9 cellular contexts compared by ENCODE assay signal in genomic region chr1:235411489-235412486, GRCh38. TPM values are rescaled to one million over a fixed set of nuclear protein-coding genes. Genes with fewer than 3 reads are reported as not detected.
DNase-seq lines count a peak whose midpoint lies in the region; ATAC-seq and TF ChIP-seq lines count a peak whose summit lies in the region.
"Had no signal": no experiment of that assay in that cellular context is flagged by ENCODE, and none has a peak within 500 bp of the region (broad histone marks: within the 10 kb centered on the region; RNA-seq: fewer than 3 reads in every experiment).

No MANE protein-coding gene starts in this region.

- H3K4me2 ChIP-seq in GM23248 (ENCODE audit: unreplicated experiment) (no peak overlapping the region), SK-N-SH (no peak overlapping the region)
- H3K4me2 ChIP-seq: hepatocyte had no signal

- POLR2A ChIA-PET in SK-N-SH (lab: Yijun Ruan, JAX), result no interaction called here
- POLR2A ChIA-PET in A673 (lab: Charles Lee; ENCODE audit: low non-redundant PET), result no interaction called here

- whole genome bisulfite sequencing in GM23248 (ENCODE audit: low coverage in 1 of 2, low lambda C conversion rate in 2 of 2, missing lambda C conversion rate in 2 of 2), 2 experiments, result 71 to 77% methylated on average over 5 of the region's 5 CpGs
- WGBS in SK-N-SH (ENCODE audit: low lambda C conversion rate), result 74% methylated on average over 5 of the region's 5 CpGs

- no peak overlapping the region for H3K9ac ChIP-seq in GM23248
- H3K9ac ChIP-seq in SK-N-SH, result no peak overlapping the region

- no peaks in the 10 kb centered on the region for H3K27me3 ChIP-seq in GM23248 (replicated peaks; ENCODE audit: insufficient read depth)
- H3K27me3 ChIP-seq in SK-N-SH (ENCODE audit: insufficient read depth), result no peaks in the 10 kb centered on the region
- H3K27me3 ChIP-seq in A673 (replicated peaks; ENCODE audit: insufficient read depth, low read depth, low read length, poor library complexity), result no peaks in the 10 kb centered on the region
- H3K27me3 ChIP-seq: hepatocyte had no signal

- TF ChIP-seq EP300 in SK-N-SH (IDR thresholded peaks at IDR 0.05; ENCODE audit: borderline replicate concordance in 1 of 2, low read depth in 1 of 2, low read length in 1 of 2), result no peak

- H3K79me2 ChIP-seq in GM23248 (ENCODE audit: insufficient read depth), result peaks cover 66% of the 10 kb centered on the region
- H3K79me2 ChIP-seq in SK-N-SH (ENCODE audit: insufficient read depth), result peaks cover 37% of the 10 kb centered on the region

- H2AFZ ChIP-seq in GM23248, result no peak overlapping the region
- H2AFZ ChIP-seq in SK-N-SH (ENCODE audit: low read depth), result no peak overlapping the region
- H2AFZ ChIP-seq: hepatocyte had no signal

- peak; percentile 85 for ATAC-seq in left colon
- ATAC-seq in GM21529 (IDR thresholded peaks at IDR 0.05; ENCODE audit: unreplicated experiment), result no peak
- ATAC-seq in GM19463 (IDR thresholded peaks at IDR 0.05; ENCODE audit: unreplicated experiment), result no peak
- no peak for ATAC-seq in HG02798 (IDR thresholded peaks at IDR 0.05; ENCODE audit: poor library complexity, unreplicated experiment)

- DNase-seq in GM23248 (peak; percentile 44), SK-N-SH (no peak), left colon (peak; percentile 25 to 51), A673 (ENCODE audit: low spot score) (no peak)

- no peak overlapping the region for H3K4me3 ChIP-seq in GM23248
- H3K4me3 ChIP-seq in SK-N-SH (ENCODE audit: low read depth in 2 of 2, low read length in 1 of 2), result no peak overlapping the region
- H3K4me3 ChIP-seq in A673 (ENCODE audit: low read depth, low read length, poor library complexity, severe bottlenecking), result no peak overlapping the region
- H3K4me3 ChIP-seq: hepatocyte had no signal

- H3K9me2 ChIP-seq in GM23248 (ENCODE audit: insufficient read depth), result no peaks in the 10 kb centered on the region
- no peaks in the 10 kb centered on the region for H3K9me2 ChIP-seq in SK-N-SH

- H3K9me3 ChIP-seq in GM23248 (ENCODE audit: low read depth) (no peaks in the 10 kb centered on the region), SK-N-SH (no peaks in the 10 kb centered on the region), A673 (ENCODE audit: low read depth, low read length, poor library complexity, severe bottlenecking) (no peaks in the 10 kb centered on the region)

- peaks cover 15% of the 10 kb centered on the region for H3F3A ChIP-seq in GM23248 (ENCODE audit: insufficient read depth)
- peaks cover 29% of the 10 kb centered on the region for H3F3A ChIP-seq in SK-N-SH (replicated peaks; ENCODE audit: insufficient read depth)

- no TSS peak for BruUV-seq in A673 (replicated peaks; lab: Mats Ljungman, UMichigan)

- in situ Hi-C loops in GM23248 (cut with MboI), result loop anchor here (10.0 kb wide), 1 partner anchor 177 kb away; no protein-coding TSS in a partner anchor

- TF ChIP-seq RAD21 in SK-N-SH (IDR thresholded peaks at IDR 0.05; ENCODE audit: low read length), result no peak

- H4K20me1 ChIP-seq in GM23248 (ENCODE audit: insufficient read depth) (no peaks in the 10 kb centered on the region), SK-N-SH (ENCODE audit: insufficient read depth) (peaks cover 2% of the 10 kb centered on the region; the same call in 1 of the 2 replicates)

- H3K27ac ChIP-seq in C4-2B (peak overlapping the region; percentile 61), GM23248 (no peak overlapping the region), SK-N-SH (ENCODE audit: low read depth in 2 of 2, low read length in 1 of 2) (peak overlapping the region; percentile 0 to 30; a peak in 1 of 4 replicates), A673 (ENCODE audit: low read depth, low read length, poor library complexity, severe bottlenecking) (no peak overlapping the region)
- H3K27ac ChIP-seq: hepatocyte had no signal

- CTCF ChIA-PET in SK-N-SH (lab: Yijun Ruan, JAX), result interaction anchor here (1.1 to 1.2 kb wide), 2 partner anchors 14 to 169 kb away, joined by 3 read pairs; no protein-coding TSS in a partner anchor
- CTCF ChIA-PET in A673 (lab: Charles Lee), result no interaction called here

- TF ChIP-seq CTCF in C4-2B (conservative IDR thresholded peaks at IDR 0.05) (no peak), SK-N-SH (IDR thresholded peaks at IDR 0.05) (no peak), A673 (conservative IDR thresholded peaks at IDR 0.05; ENCODE audit: low read depth, low read length) (no peak)

- intact Hi-C loops in left colon (cut with DNase I, micrococcal nuclease), result loop anchor here in 1 of 2 donors (10.0 kb wide), 1 partner anchor 307 kb away; no protein-coding TSS in a partner anchor
- intact Hi-C loops in A673 (cut with micrococcal nuclease; ENCODE audit: unreplicated experiment), result loop anchor here (10.0 kb wide), 1 partner anchor 1297 kb away; no protein-coding TSS in a partner anchor

- H3K4me1 ChIP-seq in GM23248 (ENCODE audit: insufficient read depth), result peaks cover 4% of the 10 kb centered on the region
- H3K4me1 ChIP-seq in SK-N-SH (ENCODE audit: control insufficient read depth in 1 of 2, insufficient read depth in 2 of 2, low read depth in 1 of 2, low read length in 1 of 2), result peaks cover 0 to 4% of the 10 kb centered on the region in 2 experiments; a peak in 2 of 4 replicates
- no peaks in the 10 kb centered on the region for H3K4me1 ChIP-seq in A673 (ENCODE audit: insufficient read depth, low read length, poor library complexity, severe bottlenecking)

- H3K36me3 ChIP-seq in GM23248 (ENCODE audit: low read depth) (peaks cover 7% of the 10 kb centered on the region), SK-N-SH (replicated peaks in 1 of 2; ENCODE audit: control insufficient read depth in 1 of 2, insufficient read depth in 2 of 2, low read length in 1 of 2) (peaks cover 6 to 7% of the 10 kb centered on the region in 2 experiments), A673 (ENCODE audit: insufficient read depth, low read length, poor library complexity, severe bottlenecking) (no peaks in the 10 kb centered on the region)

TF ChIP-seq in SK-N-SH, 30 proteins besides CTCF, POLR2A, EP300 and RAD21 (continues in another document):
- TF ChIP-seq FOXM1 (IDR thresholded peaks at IDR 0.05; ENCODE audit: low read depth) (no peak), EZH2phosphoT487 (IDR thresholded peaks at IDR 0.05; ENCODE audit: borderline replicate concordance, low read depth) (no peak), POLR2AphosphoS5 (IDR thresholded peaks at IDR 0.05; ENCODE audit: low read depth, low read length) (no peak), JUND (IDR thresholded peaks at IDR 0.05) (no peak), TCF12 (IDR thresholded peaks at IDR 0.05) (no peak), ZBTB33 (IDR thresholded peaks at IDR 0.05; ENCODE audit: borderline replicate concordance, low read depth) (no peak), IRF3 (IDR thresholded peaks at IDR 0.05; ENCODE audit: low read depth, low read length) (no peak), TAF1 (IDR thresholded peaks at IDR 0.05; ENCODE audit: borderline replicate concordance, low read depth, low read length) (no peak), RCOR1 (IDR thresholded peaks at IDR 0.05; ENCODE audit: low read length) (no peak), GABPA (IDR thresholded peaks at IDR 0.05; ENCODE audit: low read depth) (no peak), SIN3A (IDR thresholded peaks at IDR 0.05; ENCODE audit: borderline replicate concordance, low read depth, low read length) (no peak), FOXJ3 (CRISPR knock-in tag; IDR thresholded peaks at IDR 0.05) (no peak), YY1 (IDR thresholded peaks at IDR 0.05; ENCODE audit: low read depth) (no peak), MXI1 (IDR thresholded peaks at IDR 0.05; ENCODE audit: low read depth, low read length) (no peak), NRF1 (IDR thresholded peaks at IDR 0.05; ENCODE audit: low read depth, low read length) (no peak)

RNA-seq across cellular contexts. Expression of gene TBCE, which starts 44.6 kb away (rescaled TPM):
- total RNA-seq in GM23248 (2014; rRNA removed; shearing (Covaris generic)), result 23.3 and 24.4 TPM in 2 replicates
- polyA plus RNA-seq in GM23248 (2016; fragmentation: Nextera tagmentation; extraction: Ambion mirVana), result 33.8 and 35.3 TPM in 2 replicates
- polyA plus RNA-seq in SK-N-SH (2012; rRNA removed), result 18.3 and 26.2 TPM in 2 replicates
- 24.7 and 29.8 TPM in 2 replicates for polyA plus RNA-seq in SK-N-SH (2012; cell fraction: cytosol; rRNA removed)
- 24.9 and 42.8 TPM in 2 replicates for polyA plus RNA-seq in SK-N-SH (2012; cell fraction: nucleus; rRNA removed)
- 10 to 100 TPM; 19.2 to 26.4 TPM for total RNA-seq in left colon
- total RNA-seq in A673 (2021), result 22.1 and 26.3 TPM in 2 replicates

Comparison
In these comparisons a context has a peak if more than half of its experiments do, and no peak if none do; other contexts are left out.
1. H3K27ac ChIP-seq: peak in C4-2B (single experiment) and SK-N-SH (2 of 2); none in GM23248 (single experiment) and A673 (single experiment).
2. DNase-seq: peak in GM23248 (single experiment) and left colon (2 of 2); none in SK-N-SH (single experiment) and A673 (single experiment).